In genomic region chr10:88883443-88883799, GRCh38 we compare ENCODE assay signal across 15 cellular contexts. TPM values are rescaled to one million over a fixed set of nuclear protein-coding genes. Genes with fewer than 3 reads are reported as not detected.
DNase-seq lines count a peak whose midpoint lies in the region; ATAC-seq lines count a peak whose summit lies in the region.
"Had no signal": no experiment of that assay in that cellular context is flagged by ENCODE, and none has a peak within 500 bp of the region (broad histone marks: within the 10 kb centered on the region; RNA-seq: fewer than 3 reads in every experiment).

No MANE protein-coding gene starts in this region.

- DNase-seq in CD8-positive, alpha-beta memory T cell = peak in 1 of 5 donors; percentile 24
- DNase-seq in HT-29 (ENCODE audit: low spot score) (peak; percentile 30), NCI-H2029 treated with DMSO at 0.1 percent for 48 hours (lab: John Stamatoyannopoulos, UW) (no peak)
- no peak for DNase-seq in activated T-helper 1 cell treated with anti-CD3 and anti-CD28 coated beads, Interleukin-12 subunit alpha, Interleukin-12 subunit beta, Interleukin-2, Interleukin-4 antibody, amounts not matched to agents 30 ng/mL and 10 ng/mL and 1 ng/mL, durations not matched to agents 14 hours and 24 hours and 36 hours (ENCODE audit: low spot score)
- no peak for DNase-seq in stimulated activated CD4-positive, alpha-beta T cell treated with anti-CD3 and anti-CD28 coated beads, Interleukin-4, amount 100 ng/mL, for 1 hour
- DNase-seq: NCI-H146; SHP77; stimulated activated CD4-positive, alpha-beta T cell treated with anti-CD3 and anti-CD28 coated beads, Interleukin-1b, Interleukin-23, amount 100 ng/mL, for 48 hours had no signal

- intact Hi-C loops in activated T-helper 1 cell treated with anti-CD3 and anti-CD28 coated beads, Interleukin-12 subunit alpha, Interleukin-12 subunit beta, Interleukin-2, Interleukin-4 antibody, amounts not matched to agents 30 ng/mL and 10 ng/mL and 1 ng/mL, durations not matched to agents 14 hours and 24 hours and 36 hours (cut with micrococcal nuclease) = loop anchor here (5.0 to 10.0 kb wide), 3 partner anchors 531 to 1021 kb away; partner anchors contain the start of genes IFIT5, KIF20B, KLLN and PTEN

- H3K36me3 ChIP-seq in CD8-positive, alpha-beta memory T cell (ENCODE audit: insufficient read depth, low read length) = no peaks in the 10 kb centered on the region
- H3K36me3 ChIP-seq in mucosa of rectum (ENCODE audit: control insufficient read depth in 2 of 2, insufficient read depth in 2 of 2, low read length in 2 of 2) = no peaks in the 10 kb centered on the region

- CTCF ChIA-PET in CD8-positive, alpha-beta memory T cell (lab: Charles Lee) = interaction anchor here (0.8 to 1.6 kb wide), 2 partner anchors 47 to 51 kb away, joined by 3 to 4 read pairs; no protein-coding TSS in a partner anchor

- peaks cover 0 to 14% (median 1%) of the 10 kb centered on the region in 3 donors for H3K36me3 Mint-ChIP-seq in CD8-positive, alpha-beta memory T cell
- H3K36me3 Mint-ChIP-seq in activated T-helper 1 cell treated with anti-CD3 and anti-CD28 coated beads, Interleukin-12 subunit alpha, Interleukin-12 subunit beta, Interleukin-2, Interleukin-4 antibody, amounts not matched to agents 30 ng/mL and 10 ng/mL and 1 ng/mL, durations not matched to agents 14 hours and 24 hours and 36 hours (ENCODE audit: low read depth) = peaks cover 30% of the 10 kb centered on the region

- POLR2A ChIA-PET in CD8-positive, alpha-beta memory T cell (lab: Charles Lee) = interaction anchor here (1.0 kb wide), 1 partner anchor 30 kb away, joined by 3 read pairs; no protein-coding TSS in a partner anchor

- no peaks in the 10 kb centered on the region for H3K27me3 ChIP-seq in CD8-positive, alpha-beta memory T cell (ENCODE audit: insufficient read depth, low read length, poor library complexity, severe bottlenecking)
- no peaks in the 10 kb centered on the region for H3K27me3 ChIP-seq in mucosa of rectum (ENCODE audit: control insufficient read depth in 2 of 2, insufficient read depth in 2 of 2, low read length in 2 of 2)

- peaks cover 73 to 92% (median 87%) of the 10 kb centered on the region in 3 donors for H3K4me1 Mint-ChIP-seq in CD8-positive, alpha-beta memory T cell
- peaks cover 82% of the 10 kb centered on the region for H3K4me1 Mint-ChIP-seq in activated T-helper 1 cell treated with anti-CD3 and anti-CD28 coated beads, Interleukin-12 subunit alpha, Interleukin-12 subunit beta, Interleukin-2, Interleukin-4 antibody, amounts not matched to agents 30 ng/mL and 10 ng/mL and 1 ng/mL, durations not matched to agents 14 hours and 24 hours and 36 hours (ENCODE audit: low read depth)

- H3K4me3 ChIP-seq in CD8-positive, alpha-beta memory T cell (ENCODE audit: low read length) = peak overlapping the region; percentile 5
- no peak overlapping the region for H3K4me3 ChIP-seq in mucosa of rectum (ENCODE audit: low read length in 2 of 2)

- H3K27ac ChIP-seq in CD8-positive, alpha-beta memory T cell (ENCODE audit: low read depth, low read length) = no peak overlapping the region
- peak overlapping the region; percentile 29 to 42 for H3K27ac ChIP-seq in mucosa of rectum (ENCODE audit: low read depth in 2 of 2, low read length in 2 of 2)
- H3K27ac ChIP-seq: HL-60 had no signal

- H3K27ac Mint-ChIP-seq in CD8-positive, alpha-beta memory T cell = peak overlapping the region in 7 of 8 donors; percentile 74 to 98 (median 89)
- H3K27ac Mint-ChIP-seq in activated T-helper 1 cell treated with anti-CD3 and anti-CD28 coated beads, Interleukin-12 subunit alpha, Interleukin-12 subunit beta, Interleukin-2, Interleukin-4 antibody, amounts not matched to agents 30 ng/mL and 10 ng/mL and 1 ng/mL, durations not matched to agents 14 hours and 24 hours and 36 hours = peak overlapping the region; percentile 59

- peak overlapping the region; percentile 88 to 100 (median 98) for H3K4me3 Mint-ChIP-seq in CD8-positive, alpha-beta memory T cell
- peak overlapping the region; percentile 98 for H3K4me3 Mint-ChIP-seq in activated T-helper 1 cell treated with anti-CD3 and anti-CD28 coated beads, Interleukin-12 subunit alpha, Interleukin-12 subunit beta, Interleukin-2, Interleukin-4 antibody, amounts not matched to agents 30 ng/mL and 10 ng/mL and 1 ng/mL, durations not matched to agents 14 hours and 24 hours and 36 hours

- peaks cover 73% of the 10 kb centered on the region for H3K4me1 ChIP-seq in CD8-positive, alpha-beta memory T cell (ENCODE audit: insufficient read depth, low read length)
- peaks cover 23 to 31% of the 10 kb centered on the region in 2 donors for H3K4me1 ChIP-seq in mucosa of rectum (ENCODE audit: control insufficient read depth in 2 of 2, insufficient read depth in 2 of 2, low read length in 2 of 2)

- no peaks in the 10 kb centered on the region for H3K27me3 Mint-ChIP-seq in CD8-positive, alpha-beta memory T cell
- H3K27me3 Mint-ChIP-seq in activated T-helper 1 cell treated with anti-CD3 and anti-CD28 coated beads, Interleukin-12 subunit alpha, Interleukin-12 subunit beta, Interleukin-2, Interleukin-4 antibody, amounts not matched to agents 30 ng/mL and 10 ng/mL and 1 ng/mL, durations not matched to agents 14 hours and 24 hours and 36 hours (ENCODE audit: insufficient read depth) = no peaks in the 10 kb centered on the region

- peaks cover 0 to 2% (median 0%) of the 10 kb centered on the region in 5 donors for H3K9me3 Mint-ChIP-seq in CD8-positive, alpha-beta memory T cell
- no peaks in the 10 kb centered on the region for H3K9me3 Mint-ChIP-seq in activated T-helper 1 cell treated with anti-CD3 and anti-CD28 coated beads, Interleukin-12 subunit alpha, Interleukin-12 subunit beta, Interleukin-2, Interleukin-4 antibody, amounts not matched to agents 30 ng/mL and 10 ng/mL and 1 ng/mL, durations not matched to agents 14 hours and 24 hours and 36 hours

- ATAC-seq in GM21423 (IDR thresholded peaks at IDR 0.05; ENCODE audit: unreplicated experiment) (no peak), GM21529 (IDR thresholded peaks at IDR 0.05; ENCODE audit: unreplicated experiment) (no peak)

- H3K9ac ChIP-seq in mucosa of rectum (ENCODE audit: low read depth in 1 of 2, low read length in 2 of 2) = no peak overlapping the region

- H3K9me3 ChIP-seq in CD8-positive, alpha-beta memory T cell (ENCODE audit: low read length) = no peaks in the 10 kb centered on the region
- H3K9me3 ChIP-seq in mucosa of rectum (ENCODE audit: control insufficient read depth in 2 of 2, low read length in 2 of 2) = no peaks in the 10 kb centered on the region

RNA-seq across cellular contexts. Expression of gene STAMBPL1, which starts 3.4 kb away (rescaled TPM):
- 10 to 100 TPM; 22.3 to 24.7 TPM for total RNA-seq in CD8-positive, alpha-beta memory T cell
- 10.6 TPM for polyA plus RNA-seq in CD8-positive, alpha-beta memory T cell
- total RNA-seq in HT-29 (2014; rRNA removed; shearing (Covaris generic)) = 61.2 and 79.2 TPM in 2 replicates
- total RNA-seq in activated T-helper 1 cell treated with anti-CD3 and anti-CD28 coated beads, Interleukin-12 subunit alpha, Interleukin-12 subunit beta, Interleukin-2, Interleukin-4 antibody, amounts not matched to agents 30 ng/mL and 10 ng/mL and 1 ng/mL, durations not matched to agents 14 hours and 24 hours and 36 hours = 36.1 and 37.5 TPM in 2 replicates

RNA-seq across cellular contexts. Expression of gene ANKRD22, which starts 31.8 kb away (rescaled TPM):
- total RNA-seq in CD8-positive, alpha-beta memory T cell = not detected
- polyA plus RNA-seq in CD8-positive, alpha-beta memory T cell = 0.63 TPM
- total RNA-seq in HT-29 (2014; rRNA removed; shearing (Covaris generic)) = 6.2 and 7.2 TPM in 2 replicates
- total RNA-seq in activated T-helper 1 cell treated with anti-CD3 and anti-CD28 coated beads, Interleukin-12 subunit alpha, Interleukin-12 subunit beta, Interleukin-2, Interleukin-4 antibody, amounts not matched to agents 30 ng/mL and 10 ng/mL and 1 ng/mL, durations not matched to agents 14 hours and 24 hours and 36 hours = 0.16 TPM in 1 of 2 replicates, not detected in the other
- total RNA-seq: Daoy, dermis microvascular lymphatic vessel endothelial cell, temporal lobe had no signal
